ENCODE assay signal across 8 cellular contexts in the genomic region with DNA sequence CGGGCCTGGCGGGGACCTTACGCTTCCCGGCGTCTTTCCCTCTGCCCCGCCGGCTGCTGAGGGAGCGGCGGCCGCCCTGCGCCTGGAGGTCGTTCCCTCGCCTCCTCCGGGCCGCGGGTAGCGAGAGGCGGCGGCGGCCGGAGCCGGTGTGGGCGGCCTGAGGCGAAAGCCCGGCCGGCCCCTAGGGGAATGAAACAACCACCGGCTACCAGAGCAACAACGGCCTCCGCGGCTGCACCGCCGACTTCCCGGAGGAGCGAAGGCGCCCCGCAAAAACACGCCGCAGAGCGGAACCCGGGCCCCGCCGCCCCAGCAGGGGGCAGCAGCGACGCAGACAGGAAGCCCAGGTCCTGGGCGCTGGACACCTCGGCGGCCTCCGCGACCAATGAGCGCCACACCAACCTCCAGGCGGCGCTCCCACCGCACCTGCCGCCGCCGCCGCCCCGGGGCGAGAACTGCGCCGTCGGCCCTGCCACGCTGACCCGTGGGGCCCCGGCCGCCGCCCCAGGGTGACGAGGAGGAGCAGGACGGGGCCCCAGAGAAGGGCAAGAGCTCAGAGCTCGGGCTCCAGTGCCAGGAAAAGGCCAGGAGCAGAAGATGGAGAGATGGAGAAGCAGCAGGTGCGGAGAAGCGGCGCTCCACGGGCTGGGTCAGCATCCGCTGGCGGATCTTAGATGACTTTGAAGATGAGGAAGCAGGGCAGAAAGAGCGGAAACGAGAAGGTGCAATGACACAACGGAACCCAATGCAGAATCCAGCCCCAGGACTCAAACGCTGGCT. TPM values are rescaled to one million over a fixed set of nuclear protein-coding genes. Genes with fewer than 3 reads are reported as not detected.
DNase-seq lines count a peak whose midpoint lies in the region; ATAC-seq and TF ChIP-seq lines count a peak whose summit lies in the region.

No MANE protein-coding gene starts in this region.

- H3K9me3 Mint-ChIP-seq in activated T-helper 1 cell treated with anti-CD3 and anti-CD28 coated beads, Interleukin-12 subunit alpha, Interleukin-12 subunit beta, Interleukin-2, Interleukin-4 antibody, amounts not matched to agents 30 ng/mL and 10 ng/mL and 1 ng/mL, durations not matched to agents 14 hours and 24 hours and 36 hours = no peaks in the 10 kb centered on the region
- H3K9me3 Mint-ChIP-seq in nephron = no peaks in the 10 kb centered on the region

- no peaks in the 10 kb centered on the region for H3K36me3 Mint-ChIP-seq in activated T-helper 1 cell treated with anti-CD3 and anti-CD28 coated beads, Interleukin-12 subunit alpha, Interleukin-12 subunit beta, Interleukin-2, Interleukin-4 antibody, amounts not matched to agents 30 ng/mL and 10 ng/mL and 1 ng/mL, durations not matched to agents 14 hours and 24 hours and 36 hours (ENCODE audit: low read depth)
- no peaks in the 10 kb centered on the region for H3K36me3 Mint-ChIP-seq in nephron (ENCODE audit: low read depth)

- H3K4me1 ChIP-seq in Panc1 (ENCODE audit: control insufficient read depth, insufficient read depth, low read length) = peaks cover 3% of the 10 kb centered on the region; the same call in 1 of the 2 replicates
- peaks cover 0 to 30% (median 18%) of the 10 kb centered on the region in 4 donors for H3K4me1 ChIP-seq in stomach

- no peak for TF ChIP-seq EP300 in stomach (IDR thresholded peaks at IDR 0.05)

- TF ChIP-seq CTCF in Panc1 (IDR thresholded peaks at IDR 0.05) (peak; percentile 100), fibroblast of pulmonary artery (IDR thresholded peaks at IDR 0.05; ENCODE audit: low read length, missing control alignments) (peak; percentile 44), nephron (IDR thresholded peaks at IDR 0.05; ENCODE audit: unreplicated experiment in 3 of 3) (peak; percentile 97 to 100 (median 98)), stomach (IDR thresholded peaks at IDR 0.05) (peak in 5 of 7 experiments; percentile 77 to 94 (median 83))

- H3K4me1 Mint-ChIP-seq in activated T-helper 1 cell treated with anti-CD3 and anti-CD28 coated beads, Interleukin-12 subunit alpha, Interleukin-12 subunit beta, Interleukin-2, Interleukin-4 antibody, amounts not matched to agents 30 ng/mL and 10 ng/mL and 1 ng/mL, durations not matched to agents 14 hours and 24 hours and 36 hours (ENCODE audit: low read depth) = peaks cover 5% of the 10 kb centered on the region
- H3K4me1 Mint-ChIP-seq in nephron = no peaks in the 10 kb centered on the region

- H3K27me3 Mint-ChIP-seq in activated T-helper 1 cell treated with anti-CD3 and anti-CD28 coated beads, Interleukin-12 subunit alpha, Interleukin-12 subunit beta, Interleukin-2, Interleukin-4 antibody, amounts not matched to agents 30 ng/mL and 10 ng/mL and 1 ng/mL, durations not matched to agents 14 hours and 24 hours and 36 hours (ENCODE audit: insufficient read depth) = peaks cover 33% of the 10 kb centered on the region
- H3K27me3 Mint-ChIP-seq in nephron (ENCODE audit: low read depth) = peaks cover 13% of the 10 kb centered on the region

- 4 to 28% (median 7%) methylated on average over 20 to 80 of the region's 80 CpGs for WGBS in stomach, 5 donors

- H3K36me3 ChIP-seq in Panc1 (ENCODE audit: control insufficient read depth, insufficient read depth, low read length) = no peaks in the 10 kb centered on the region
- no peaks in the 10 kb centered on the region for H3K36me3 ChIP-seq in stomach

- TF ChIP-seq POLR2A in stomach (IDR thresholded peaks at IDR 0.05) = no peak

- BruUV-seq in Panc1 (replicated peaks; lab: Mats Ljungman, UMichigan) = no TSS peak

- ATAC-seq in GM21367 (IDR thresholded peaks at IDR 0.05; ENCODE audit: unreplicated experiment) = peak; percentile 92
- ATAC-seq in Panc1 = peak; percentile 100

- no peaks in the 10 kb centered on the region for H3K9me3 ChIP-seq in Panc1 (ENCODE audit: control insufficient read depth, insufficient read depth, low read depth, low read length)
- no peaks in the 10 kb centered on the region for H3K9me3 ChIP-seq in stomach

- intact Hi-C loops in Panc1 (cut with micrococcal nuclease; ENCODE audit: unreplicated experiment) = loop anchor here (1.0 kb wide), 2 partner anchors 60 to 180 kb away; no protein-coding TSS in a partner anchor
- intact Hi-C loops in activated T-helper 1 cell treated with anti-CD3 and anti-CD28 coated beads, Interleukin-12 subunit alpha, Interleukin-12 subunit beta, Interleukin-2, Interleukin-4 antibody, amounts not matched to agents 30 ng/mL and 10 ng/mL and 1 ng/mL, durations not matched to agents 14 hours and 24 hours and 36 hours (cut with micrococcal nuclease) = loop anchor here (1.0 to 2.0 kb wide), 5 partner anchors 50 to 180 kb away; no protein-coding TSS in a partner anchor
- intact Hi-C loops in stomach (cut with DNase I; ENCODE audit: low total_unique reads) = no loop called here

- POLR2A ChIA-PET in Panc1 (lab: Charles Lee) = no interaction called here

- CTCF ChIA-PET in Panc1 (lab: Charles Lee) = interaction anchor here (0.5 to 1.4 kb wide), 4 partner anchors 59 to 221 kb away, joined by 3 to 7 read pairs (median 3); no protein-coding TSS in a partner anchor

- H3K27ac Mint-ChIP-seq in activated T-helper 1 cell treated with anti-CD3 and anti-CD28 coated beads, Interleukin-12 subunit alpha, Interleukin-12 subunit beta, Interleukin-2, Interleukin-4 antibody, amounts not matched to agents 30 ng/mL and 10 ng/mL and 1 ng/mL, durations not matched to agents 14 hours and 24 hours and 36 hours = peak overlapping the region; percentile 78
- H3K27ac Mint-ChIP-seq in nephron = peak overlapping the region; percentile 68 to 90 (median 84)

- in situ Hi-C loops in Panc1 (cut with HindIII; ENCODE audit: low pct_unique_long_range_greater_than_20kb, low sequenced_read_pairs) = no loop called here

- peaks cover 5% of the 10 kb centered on the region; the same call in 1 of the 2 replicates for H3K27me3 ChIP-seq in Panc1 (ENCODE audit: control insufficient read depth, insufficient read depth, low read length)
- H3K27me3 ChIP-seq in stomach = no peaks in the 10 kb centered on the region

- H3K4me3 ChIP-seq in Panc1 (ENCODE audit: low read depth in 2 of 2, low read length in 2 of 2) (peak overlapping the region; percentile 63 to 79), fibroblast of pulmonary artery (replicated peaks; ENCODE audit: low read depth, low read length) (peak overlapping the region; percentile 55), stomach (peak overlapping the region; percentile 54 to 61 (median 60))

- DNase-seq in D341Med (ENCODE audit: low spot score) = peak; percentile 88
- peak; percentile 92 for DNase-seq in HT-29 (ENCODE audit: low spot score)
- no peak for DNase-seq in Panc1 (ENCODE audit: low read depth, low spot score)
- peak; percentile 74 for DNase-seq in activated T-helper 1 cell treated with anti-CD3 and anti-CD28 coated beads, Interleukin-12 subunit alpha, Interleukin-12 subunit beta, Interleukin-2, Interleukin-4 antibody, amounts not matched to agents 30 ng/mL and 10 ng/mL and 1 ng/mL, durations not matched to agents 14 hours and 24 hours and 36 hours (ENCODE audit: low spot score)
- DNase-seq in fibroblast of pulmonary artery (ENCODE audit: low read depth) = peak; percentile 67
- peak; percentile 92 for DNase-seq in stomach

- H3K27ac ChIP-seq in Panc1 (ENCODE audit: low read length) (peak overlapping the region; percentile 92), stomach (peak overlapping the region; percentile 87 to 99 (median 91))

- peak overlapping the region; percentile 80 for H3K4me3 Mint-ChIP-seq in activated T-helper 1 cell treated with anti-CD3 and anti-CD28 coated beads, Interleukin-12 subunit alpha, Interleukin-12 subunit beta, Interleukin-2, Interleukin-4 antibody, amounts not matched to agents 30 ng/mL and 10 ng/mL and 1 ng/mL, durations not matched to agents 14 hours and 24 hours and 36 hours
- peak overlapping the region; percentile 85 to 92 (median 85) for H3K4me3 Mint-ChIP-seq in nephron

RNA-seq across cellular contexts. Expression of a gene that starts 10.4 kb away (rescaled TPM):
- not detected in 2 replicates for total RNA-seq in HT-29 (2014; rRNA removed; shearing (Covaris generic))
- not detected for total RNA-seq in Panc1 (2021; ENCODE audit: unreplicated experiment)
- not detected for polyA plus RNA-seq in Panc1 (2012; ENCODE audit: insufficient read length)
- total RNA-seq in activated T-helper 1 cell treated with anti-CD3 and anti-CD28 coated beads, Interleukin-12 subunit alpha, Interleukin-12 subunit beta, Interleukin-2, Interleukin-4 antibody, amounts not matched to agents 30 ng/mL and 10 ng/mL and 1 ng/mL, durations not matched to agents 14 hours and 24 hours and 36 hours = not detected in 2 replicates
- 1 to 10 TPM in 1 of 5 donors, under 1 TPM in 1, not detected in 3; 0.58 to 7.2 TPM for total RNA-seq in stomach
- polyA plus RNA-seq in stomach = 1 to 10 TPM in 1 of 3 donors, under 1 TPM in 2; 0.13 to 7.5 (median 0.68) TPM

Comparison
In these comparisons a context has a peak if more than half of its experiments do, and no peak if none do; other contexts are left out.
1. CTCF ChIP-seq: peak in every context shown above with its lines; median percentile 100 in Panc1; 98 in nephron; 83 in stomach; 44 in fibroblast of pulmonary artery.